Comparison of ENCODE assay signal across 20 cellular contexts in genomic region chr20:46646659-46647380, GRCh38.
"Had no signal": no experiment of that assay in that cellular context is flagged by ENCODE, and none has a peak within 500 bp of the region (broad histone marks: within the 10 kb centered on the region; RNA-seq: fewer than 3 reads in every experiment).

No MANE protein-coding gene starts in this region.

- H3K27ac ChIP-seq: coronary artery, esophagus squamous epithelium, heart left ventricle, left lung, ovary, prostate gland, tibial artery had no signal

- ATAC-seq: activated naive CD4-positive, alpha-beta T cell treated with anti-CD3 and anti-CD28 coated beads, Interleukin-2, amount 50 U/mL, for 72 hours; activated T-helper 17 cell treated with anti-CD3 and anti-CD28 coated beads, Interleukin-2, amount 50 U/mL, for 72 hours; heart left ventricle; left lung; natural killer cell treated with Interleukin-12 subunit alpha and Interleukin-12 subunit beta and Interleukin-15 and Interleukin-18, amount 100 ng/mL, for 72 hours; stimulated activated naive CD8-positive, alpha-beta T cell treated with anti-CD3 and anti-CD28 coated beads, Interleukin-15, Interleukin-2, amounts not matched to agents 100 U/mL and 50 U/mL, for 24 hours had no signal

- FAIRE-seq: bronchial epithelial cell, keratinocyte, TTC549 had no signal

- DNase-seq: activated CD4-positive, alpha-beta T cell treated with anti-CD3 and anti-CD28 coated beads for 1 hour; activated CD8-positive, alpha-beta memory T cell treated with anti-CD3 and anti-CD28 coated beads, Interleukin-2, amount 50 U/mL, for 4 hours; activated T-cell treated with anti-CD3 and anti-CD28 coated beads, Interleukin-2, amount 50 U/mL, for 24 hours; endodermal cell; esophagus squamous epithelium; heart left ventricle; left lung; ovary; stimulated activated CD4-positive, alpha-beta T cell treated with anti-CD3 and anti-CD28 coated beads, Interleukin-4, amount 100 ng/mL, for 24 hours; stimulated activated naive CD8-positive, alpha-beta T cell treated with anti-CD3 and anti-CD28 coated beads, Interleukin-15, Interleukin-2, amounts not matched to agents 100 U/mL and 50 U/mL, for 24 hours; T-helper 1 cell; tibial artery had no signal

- H3K27me3 ChIP-seq: ovary had no signal
